Comparison of ENCODE assay signal across 35 cellular contexts in genomic region chr19:28785961-28786360, GRCh38.
"Had no signal": no experiment of that assay in that cellular context is flagged by ENCODE, and none has a peak within 500 bp of the region (broad histone marks: within the 10 kb centered on the region; RNA-seq: fewer than 3 reads in every experiment).

No MANE protein-coding gene starts in this region.

- H3K4me1 Mint-ChIP-seq: activated CD4-positive, alpha-beta memory T cell treated with anti-CD3 and anti-CD28 coated beads, Interleukin-2, amount 10 ng/mL, durations not matched to agents 7 days and 5 days; activated CD4-positive, alpha-beta T cell treated with anti-CD3 and anti-CD28 coated beads, Interleukin-2, amount 10 ng/mL, durations not matched to agents 7 days and 5 days; activated T-helper 17 cell treated with anti-CD3 and anti-CD28 coated beads, Interleukin-2, amount 50 U/mL, for 72 hours; immature natural killer cell; naive thymus-derived CD4-positive, alpha-beta T cell; neural crest cell; stimulated activated effector memory CD8-positive, alpha-beta T cell treated with anti-CD3 and anti-CD28 coated beads, Interleukin-12 subunit alpha, Interleukin-12 subunit beta, amount 100 ng/mL, for 72 hours had no signal

- H3K36me3 Mint-ChIP-seq: stimulated activated effector memory CD8-positive, alpha-beta T cell treated with anti-CD3 and anti-CD28 coated beads, Interleukin-12 subunit alpha, Interleukin-12 subunit beta, amount 100 ng/mL, for 72 hours; type B pancreatic cell had no signal

- H3K9me3 ChIP-seq: pancreas, prostate gland, vagina had no signal

- H3K27ac ChIP-seq: esophagus muscularis mucosa, foreskin keratinocyte, heart left ventricle, pancreas, prostate gland, skin epidermis, vagina, WERI-Rb-1 had no signal

- H3K27me3 Mint-ChIP-seq: activated CD4-positive, alpha-beta memory T cell treated with anti-CD3 and anti-CD28 coated beads, Interleukin-2, amount 10 ng/mL, durations not matched to agents 7 days and 5 days; activated CD4-positive, alpha-beta T cell treated with anti-CD3 and anti-CD28 coated beads, Interleukin-2, amount 10 ng/mL, durations not matched to agents 7 days and 5 days had no signal

- H3K36me3 ChIP-seq: esophagus muscularis mucosa, heart left ventricle, pancreas, prostate gland, vagina, WERI-Rb-1 had no signal

- H3K27me3 ChIP-seq: esophagus muscularis mucosa, foreskin keratinocyte, heart left ventricle, pancreas, vagina had no signal

- H3K27ac Mint-ChIP-seq: activated CD4-positive, alpha-beta memory T cell treated with anti-CD3 and anti-CD28 coated beads, Interleukin-2, amount 10 ng/mL, durations not matched to agents 7 days and 5 days; activated CD4-positive, alpha-beta T cell treated with anti-CD3 and anti-CD28 coated beads, Interleukin-2, amount 10 ng/mL, durations not matched to agents 7 days and 5 days; activated T-cell treated with anti-CD3 and anti-CD28 coated beads, Interleukin-2, amount 50 U/mL, for 24 hours; activated T-helper 17 cell treated with anti-CD3 and anti-CD28 coated beads, Interleukin-2, amount 50 U/mL, for 72 hours; immature natural killer cell; naive thymus-derived CD4-positive, alpha-beta T cell; stimulated activated effector memory CD8-positive, alpha-beta T cell treated with anti-CD3 and anti-CD28 coated beads, Interleukin-12 subunit alpha, Interleukin-12 subunit beta, amount 100 ng/mL, for 72 hours; stimulated activated naive CD8-positive, alpha-beta T cell treated with anti-CD3 and anti-CD28 coated beads, Interleukin-15, Interleukin-2, amounts not matched to agents 100 ng/mL and 50 ng/mL, for 24 hours; T-helper 1 cell treated with Interleukin-12 subunit alpha and Interleukin-12 subunit beta and Interleukin-4 antibody, amounts not matched to agents 30 μg/mL and 1 μg/mL, for 36 hours; type B pancreatic cell had no signal

- DNase-seq: activated CD4-positive, alpha-beta memory T cell treated with anti-CD3 and anti-CD28 coated beads, Interleukin-2, amount 10 ng/mL, durations not matched to agents 7 days and 5 days; activated CD4-positive, alpha-beta T cell treated with anti-CD3 and anti-CD28 coated beads, Interleukin-2, amount 10 ng/mL, durations not matched to agents 7 days and 5 days; activated CD4-positive, CD25-positive, alpha-beta regulatory T cell treated with anti-CD3 and anti-CD28 coated beads, Interleukin-2, amount 50 U/mL, for 72 hours; activated CD8-positive, alpha-beta memory T cell treated with anti-CD3 and anti-CD28 coated beads, Interleukin-2, amount 50 U/mL, for 48 hours; activated gamma-delta T cell treated with Interleukin-2 at 50 U/mL for 16 hours; activated naive CD4-positive, alpha-beta T cell treated with anti-CD3 and anti-CD28 coated beads, Interleukin-2, amount 50 U/mL, for 16 hours; activated T-cell treated with anti-CD3 and anti-CD28 coated beads, Interleukin-2, amount 50 U/mL, for 24 hours; amniotic stem cell; caudate nucleus; foreskin keratinocyte; heart left ventricle; immature natural killer cell; kidney; left colon; midbrain; naive thymus-derived CD4-positive, alpha-beta T cell; nucleus accumbens; pancreas; retina; stimulated activated CD4-positive, alpha-beta T cell treated with anti-CD3 and anti-CD28 coated beads, Interleukin-4, amount 100 ng/mL, for 24 hours; substantia nigra; T-helper 9 cell; WERI-Rb-1 had no signal

- H3K4me1 ChIP-seq: esophagus muscularis mucosa, foreskin keratinocyte, heart left ventricle, pancreas, prostate gland, vagina had no signal

- H3K4me3 Mint-ChIP-seq: activated CD4-positive, alpha-beta memory T cell treated with anti-CD3 and anti-CD28 coated beads, Interleukin-2, amount 10 ng/mL, durations not matched to agents 7 days and 5 days; activated CD4-positive, alpha-beta T cell treated with anti-CD3 and anti-CD28 coated beads, Interleukin-2, amount 10 ng/mL, durations not matched to agents 7 days and 5 days; activated T-cell treated with anti-CD3 and anti-CD28 coated beads, Interleukin-2, amount 50 U/mL, for 24 hours; activated T-helper 17 cell treated with anti-CD3 and anti-CD28 coated beads, Interleukin-2, amount 50 U/mL, for 72 hours; immature natural killer cell; naive thymus-derived CD4-positive, alpha-beta T cell; neural crest cell; stimulated activated effector memory CD8-positive, alpha-beta T cell treated with anti-CD3 and anti-CD28 coated beads, Interleukin-12 subunit alpha, Interleukin-12 subunit beta, amount 100 ng/mL, for 72 hours; stimulated activated naive CD8-positive, alpha-beta T cell treated with anti-CD3 and anti-CD28 coated beads, Interleukin-15, Interleukin-2, amounts not matched to agents 100 ng/mL and 50 ng/mL, for 24 hours; T-helper 1 cell treated with Interleukin-12 subunit alpha and Interleukin-12 subunit beta and Interleukin-4 antibody, amounts not matched to agents 30 μg/mL and 1 μg/mL, for 36 hours; type B pancreatic cell had no signal

- H3K4me3 ChIP-seq: esophagus muscularis mucosa, heart left ventricle, pancreas, prostate gland, skin epidermis, vagina had no signal

- FAIRE-seq: kidney, pancreas, TTC549 had no signal

- ATAC-seq: activated T-helper 17 cell treated with anti-CD3 and anti-CD28 coated beads, Interleukin-2, amount 50 U/mL, for 72 hours; foreskin keratinocyte; heart left ventricle; left colon; naive thymus-derived CD4-positive, alpha-beta T cell; pancreas; sciatic nerve; stimulated activated effector memory CD8-positive, alpha-beta T cell treated with anti-CD3 and anti-CD28 coated beads, Interleukin-12 subunit alpha, Interleukin-12 subunit beta, amount 100 ng/mL, for 72 hours had no signal
